ENCODE assay signal across 9 cellular contexts in genomic region chr14:77593501-77593911, GRCh38. TPM values are rescaled to one million over a fixed set of nuclear protein-coding genes. Genes with fewer than 3 reads are reported as not detected.
DNase-seq lines count a peak whose midpoint lies in the region; ATAC-seq, FAIRE-seq and TF ChIP-seq lines count a peak whose summit lies in the region.
"Had no signal": no experiment of that assay in that cellular context is flagged by ENCODE, and none has a peak within 500 bp of the region (broad histone marks: within the 10 kb centered on the region; RNA-seq: fewer than 3 reads in every experiment).

No MANE protein-coding gene starts in this region.

- H3K36me3 ChIP-seq in bronchial epithelial cell (ENCODE audit: control insufficient read depth, insufficient read depth, low read length), result peaks cover 3% of the 10 kb centered on the region

- TF ChIP-seq POLR2A in GM12891 (IDR thresholded peaks at IDR 0.05; ENCODE audit: low read depth, low read length) (no peak), GM12892 (IDR thresholded peaks at IDR 0.05; ENCODE audit: low read depth, low read length) (no peak)

- H3K27me3 ChIP-seq in bronchial epithelial cell (ENCODE audit: control insufficient read depth, insufficient read depth, low read length), result no peaks in the 10 kb centered on the region

- DNase-seq in GM12891 (ENCODE audit: insufficient read length, low spot score) (no peak), MV-4-11 (lab: John Stamatoyannopoulos, UW) (peak; percentile 98), bronchial epithelial cell (ENCODE audit: low read depth) (peak; percentile 79), NCI-H2171 (lab: John Stamatoyannopoulos, UW) (no peak), NCI-H82 treated with DMSO at 0.1 percent for 48 hours (lab: John Stamatoyannopoulos, UW; ENCODE audit: unreplicated experiment) (no peak), GM12892 (ENCODE audit: insufficient read length) (no peak)
- DNase-seq: left cardiac atrium had no signal

- TF ChIP-seq CTCF in bronchial epithelial cell (IDR thresholded peaks at IDR 0.05; ENCODE audit: insufficient read depth, low read length, severe bottlenecking), result no peak

- ATAC-seq in GM21786 (IDR thresholded peaks at IDR 0.05; ENCODE audit: unreplicated experiment), result peak; percentile 57

- H3K4me3 ChIP-seq in bronchial epithelial cell (ENCODE audit: low read depth, low read length), result no peak overlapping the region
- no peak overlapping the region for H3K4me3 ChIP-seq in skin epidermis

- peak; percentile 73 for FAIRE-seq in GM12891 (lab: Jason Lieb, UNC)
- no peak for FAIRE-seq in bronchial epithelial cell (lab: Jason Lieb, UNC)
- no peak for FAIRE-seq in GM12892 (lab: Jason Lieb, UNC)

- H3K27ac ChIP-seq in skin epidermis, result peak overlapping the region in 14 of 21 experiments; percentile 1 to 75 (median 36)

TF ChIP-seq in GM12891, 5 proteins besides CTCF, POLR2A, EP300 and RAD21:
- TF ChIP-seq SPI1 (IDR thresholded peaks at IDR 0.05; ENCODE audit: low read depth, low read length) (peak; percentile 92), TAF1 (IDR thresholded peaks at IDR 0.05; ENCODE audit: low read depth, low read length) (no peak)
TF ChIP-seq in GM12891: peak in this region for 1.

RNA-seq across cellular contexts. Expression of gene SPTLC2, which starts 22.9 kb away (rescaled TPM):
- polyA plus RNA-seq in GM12891 (2012; ENCODE audit: low read depth, missing spikeins), result 9.7 TPM
- total RNA-seq in bronchial epithelial cell, result 26.8 and 31.9 TPM in 2 replicates
- 11.1 TPM for polyA plus RNA-seq in GM12892 (2012; ENCODE audit: missing spikeins)

Comparison
In these comparisons a context has a peak if more than half of its experiments do, and no peak if none do; other contexts are left out.
1. DNase-seq: peak in MV-4-11 (single experiment) and bronchial epithelial cell (single experiment); none in GM12891 (single experiment), NCI-H2171 (single experiment), NCI-H82 treated with DMSO at 0.1 percent for 48 hours (single experiment) and GM12892 (single experiment).